In genomic region chr12:124380793-124381453, GRCh38 we compare ENCODE assay signal across 10 cellular contexts.
DNase-seq lines count a peak whose midpoint lies in the region; ATAC-seq, FAIRE-seq and TF ChIP-seq lines count a peak whose summit lies in the region.
"Had no signal": no experiment of that assay in that cellular context is flagged by ENCODE, and none has a peak within 500 bp of the region (broad histone marks: within the 10 kb centered on the region; RNA-seq: fewer than 3 reads in every experiment).

No MANE protein-coding gene starts in this region.

- TF ChIP-seq CTCF in heart left ventricle (IDR thresholded peaks at IDR 0.05) (no peak), chondrocyte (IDR thresholded peaks at IDR 0.05) (no peak), nephron (IDR thresholded peaks at IDR 0.05; ENCODE audit: unreplicated experiment in 3 of 3) (no peak)

- no peak for ATAC-seq in heart left ventricle
- ATAC-seq in GM21825 (IDR thresholded peaks at IDR 0.05; ENCODE audit: unreplicated experiment): no peak
- no peak for ATAC-seq in HG03378 (IDR thresholded peaks at IDR 0.05; ENCODE audit: unreplicated experiment)

- peaks cover 0 to 81% (median 65%) of the 10 kb centered on the region in 9 donors for H3K36me3 ChIP-seq in heart left ventricle

- H3K9me3 Mint-ChIP-seq in chondrocyte (ENCODE audit: low read depth) (no peaks in the 10 kb centered on the region), nephron (no peaks in the 10 kb centered on the region)
- H3K9me3 Mint-ChIP-seq: CD8-positive, alpha-beta memory T cell had no signal

- peak overlapping the region; percentile 74 to 96 (median 86) for H3K27ac ChIP-seq in heart left ventricle

- no peaks in the 10 kb centered on the region for H3K27me3 ChIP-seq in heart left ventricle

- WGBS in heart left ventricle, 4 donors: 44 to 54% (median 53%) methylated on average over 8 of the region's 8 CpGs

- no peak overlapping the region for H3K4me3 Mint-ChIP-seq in chondrocyte (ENCODE audit: unreplicated experiment)
- no peak overlapping the region for H3K4me3 Mint-ChIP-seq in nephron
- H3K4me3 Mint-ChIP-seq: CD8-positive, alpha-beta memory T cell had no signal

- no peaks in the 10 kb centered on the region for H3K27me3 Mint-ChIP-seq in chondrocyte (ENCODE audit: low read depth)
- H3K27me3 Mint-ChIP-seq in nephron (ENCODE audit: low read depth): peaks cover 3% of the 10 kb centered on the region
- H3K27me3 Mint-ChIP-seq: CD8-positive, alpha-beta memory T cell had no signal

- no peak for TF ChIP-seq POLR2A in heart left ventricle (IDR thresholded peaks at IDR 0.05)

- no peaks in the 10 kb centered on the region for H3K9me3 ChIP-seq in heart left ventricle

- DNase-seq in heart left ventricle (no peak), cardiac septum (ENCODE audit: low spot score) (no peak), chondrocyte (ENCODE audit: low spot score) (no peak), urothelium cell line (ENCODE audit: low spot score) (no peak)
- DNase-seq in activated effector memory CD4-positive, alpha-beta T cell treated with Interleukin-2 at 50 U/mL for 16 hours: no peak
- DNase-seq: activated CD4-positive, alpha-beta T cell treated with anti-CD3 and anti-CD28 coated beads for 48 hours; CD8-positive, alpha-beta memory T cell had no signal

- intact Hi-C loops in heart left ventricle (cut with DNase I): loop anchor here in 9 of 10 donors (1.0 to 10.0 kb wide), 12 partner anchors 12 to 386 kb away; partner anchors contain the start of gene NCOR2 (in 3 of the 9)
- intact Hi-C loops in cardiac septum (cut with DNase I): loop anchor here (2.0 to 5.0 kb wide), 5 partner anchors 42 to 386 kb away; partner anchors contain the start of gene NCOR2

- H3K4me1 ChIP-seq in heart left ventricle: peaks cover 21 to 78% (median 58%) of the 10 kb centered on the region in 12 donors

- H3K36me3 Mint-ChIP-seq in chondrocyte (ENCODE audit: low read depth) (peaks cover 35% of the 10 kb centered on the region), nephron (ENCODE audit: low read depth) (peaks cover 40% of the 10 kb centered on the region)

- FAIRE-seq in urothelium cell line (lab: Jason Lieb, UNC): peak; percentile 32

- H3K4me3 ChIP-seq in heart left ventricle: no peak overlapping the region

- H3K4me1 Mint-ChIP-seq in chondrocyte (ENCODE audit: low read depth) (peaks cover 69% of the 10 kb centered on the region), nephron (peaks cover 51% of the 10 kb centered on the region)

- peak overlapping the region; percentile 92 for H3K27ac Mint-ChIP-seq in chondrocyte (ENCODE audit: unreplicated experiment)
- peak overlapping the region; percentile 60 to 94 (median 88) for H3K27ac Mint-ChIP-seq in nephron
